15 cellular contexts compared by ENCODE assay signal in the genomic region with DNA sequence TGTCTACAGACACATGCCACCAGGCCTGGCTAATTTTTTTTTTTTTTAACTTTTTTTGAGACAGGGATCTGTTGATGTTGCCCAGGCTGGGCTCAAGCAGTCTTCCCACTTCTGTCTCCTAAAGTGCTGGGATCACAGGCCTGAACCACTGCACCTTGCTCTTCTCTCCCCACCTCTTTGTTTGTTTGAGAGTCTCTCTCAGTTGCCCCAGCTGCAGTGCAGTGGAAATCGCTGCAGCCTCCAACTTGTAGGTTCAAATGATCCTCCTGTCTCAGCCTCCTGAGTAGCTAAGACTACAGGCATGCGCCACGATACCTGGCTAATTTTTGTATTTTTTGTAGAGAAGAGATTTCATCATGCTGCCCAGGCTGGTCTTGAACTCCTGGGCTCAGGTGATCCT.
A peak's percentile ranks its signal among the peaks of the same experiment; 100 is the strongest.
DNase-seq lines count a peak whose midpoint lies in the region; ATAC-seq and TF ChIP-seq lines count a peak whose summit lies in the region.
"Had no signal": no experiment of that assay in that cellular context is flagged by ENCODE, and none has a peak within 500 bp of the region (broad histone marks: within the 10 kb centered on the region; RNA-seq: fewer than 3 reads in every experiment).

No MANE protein-coding gene starts in this region.

- H3K4ac ChIP-seq in neuronal stem cell (ENCODE audit: low read length): no peak overlapping the region

- H3K4me1 ChIP-seq in HUES6 (ENCODE audit: control insufficient read depth, insufficient read depth, low read length) (peaks cover 59% of the 10 kb centered on the region), endodermal cell (ENCODE audit: control insufficient read depth, insufficient read depth, low read length) (peaks cover 15% of the 10 kb centered on the region), iPS-20b (ENCODE audit: insufficient read depth, low read length) (peaks cover 27% of the 10 kb centered on the region), neuronal stem cell (ENCODE audit: control insufficient read depth in 2 of 2, insufficient read depth in 1 of 2, low read depth in 1 of 2, low read length in 2 of 2) (peaks cover 0 to 14% of the 10 kb centered on the region in 2 donors), MM.1S (ENCODE audit: low read length) (no peaks in the 10 kb centered on the region)
- H3K4me1 ChIP-seq: BE2C had no signal

- H4K91ac ChIP-seq in neuronal stem cell (ENCODE audit: low read depth, low read length, poor library complexity): no peak overlapping the region

- H3K4me2 ChIP-seq in neuronal stem cell (ENCODE audit: insufficient read depth, low read length, poor library complexity, severe bottlenecking) (no peak overlapping the region), MM.1S (ENCODE audit: low read depth, low read length) (no peak overlapping the region)

- H3F3A ChIP-seq in MM.1S (ENCODE audit: insufficient read depth, low read length): no peaks in the 10 kb centered on the region

- no peak overlapping the region for H4K8ac ChIP-seq in neuronal stem cell (ENCODE audit: low read depth, low read length)

- H3K27me3 ChIP-seq in HUES6 (ENCODE audit: control insufficient read depth, insufficient read depth, low read length) (no peaks in the 10 kb centered on the region), endodermal cell (ENCODE audit: control insufficient read depth, insufficient read depth, low read length, poor library complexity, severe bottlenecking) (no peaks in the 10 kb centered on the region), iPS-20b (ENCODE audit: insufficient read depth, low read length) (no peaks in the 10 kb centered on the region), neuronal stem cell (ENCODE audit: control insufficient read depth in 3 of 3, insufficient read depth in 3 of 3, low read depth in 1 of 3, low read length in 3 of 3) (peaks cover 0 to 4% (median 0%) of the 10 kb centered on the region in 3 experiments), MM.1S (replicated peaks; ENCODE audit: insufficient read depth, low read length) (no peaks in the 10 kb centered on the region)
- H3K27me3 ChIP-seq: BE2C had no signal

- no peak for TF ChIP-seq CTCF in endodermal cell (conservative IDR thresholded peaks at IDR 0.05)
- TF ChIP-seq CTCF in MM.1S (IDR thresholded peaks at IDR 0.05; ENCODE audit: low read length): no peak
- TF ChIP-seq CTCF in GM10248 (IDR thresholded peaks at IDR 0.05; ENCODE audit: control extremely low read depth, extremely low read depth, low read depth, missing control alignments): no peak

- H3K9me3 ChIP-seq in HUES6 (ENCODE audit: control insufficient read depth, insufficient read depth, low read depth, low read length) (no peaks in the 10 kb centered on the region), endodermal cell (ENCODE audit: control insufficient read depth, low read length) (no peaks in the 10 kb centered on the region), iPS-20b (ENCODE audit: insufficient read depth, low read depth, low read length) (no peaks in the 10 kb centered on the region), neuronal stem cell (replicated peaks in 1 of 2; ENCODE audit: control insufficient read depth in 2 of 2, insufficient read depth in 1 of 2, low read depth in 1 of 2, low read length in 2 of 2) (no peaks in the 10 kb centered on the region), MM.1S (replicated peaks; ENCODE audit: insufficient read depth, low read length) (no peaks in the 10 kb centered on the region)
- H3K9me3 ChIP-seq: BE2C had no signal

- peak overlapping the region; percentile 98 for H3K27ac ChIP-seq in HUES6 (ENCODE audit: low read depth, low read length)
- H3K27ac ChIP-seq in endodermal cell (ENCODE audit: low read depth, low read length): peak overlapping the region; percentile 1
- H3K27ac ChIP-seq in iPS-20b (ENCODE audit: low read length): peak overlapping the region; percentile 69
- H3K27ac ChIP-seq in neuronal stem cell (replicated peaks; ENCODE audit: low read length): peak overlapping the region; percentile 58
- H3K27ac ChIP-seq in MM.1S (ENCODE audit: low read length): no peak overlapping the region
- H3K27ac ChIP-seq: C4-2B, HL-60 had no signal

- H3K36me3 ChIP-seq in HUES6 (ENCODE audit: control insufficient read depth, insufficient read depth, low read length): peaks cover 18% of the 10 kb centered on the region
- H3K36me3 ChIP-seq in endodermal cell (ENCODE audit: control insufficient read depth, insufficient read depth, low read length): peaks cover 28% of the 10 kb centered on the region
- peaks cover 12% of the 10 kb centered on the region; the same call in 1 of the 2 replicates for H3K36me3 ChIP-seq in iPS-20b (ENCODE audit: insufficient read depth, low read depth, low read length)
- no peaks in the 10 kb centered on the region for H3K36me3 ChIP-seq in neuronal stem cell (replicated peaks in 1 of 2; ENCODE audit: control insufficient read depth in 2 of 2, insufficient read depth in 2 of 2, low read length in 2 of 2)
- no peaks in the 10 kb centered on the region for H3K36me3 ChIP-seq in MM.1S (replicated peaks; ENCODE audit: insufficient read depth, low read length)
- H3K36me3 ChIP-seq: BE2C had no signal

- H3K36me3 Mint-ChIP-seq in endodermal cell (ENCODE audit: low read depth): peaks cover 58% of the 10 kb centered on the region
- H3K36me3 Mint-ChIP-seq: CD4-positive, alpha-beta memory T cell had no signal

- H2BK12ac ChIP-seq in neuronal stem cell (ENCODE audit: low read length): no peak overlapping the region

- H2BK15ac ChIP-seq in neuronal stem cell (ENCODE audit: low read length): no peak overlapping the region

- H3K9me2 ChIP-seq in MM.1S (replicated peaks; ENCODE audit: insufficient read depth, low read length): no peaks in the 10 kb centered on the region

- 86 to 92% methylated on average over 1 to 3 of the region's 3 CpGs for WGBS in endodermal cell (ENCODE audit: insufficient coverage in 1 of 2, insufficient read length in 1 of 2), 2 experiments
- no CpG with 5 or more reads among the region's 3 CpGs for WGBS in neuronal stem cell (ENCODE audit: extremely low coverage in 2 of 2, insufficient read length in 2 of 2, insufficient replicate concordance in 1 of 2), 2 donors

- no peak overlapping the region for H2BK5ac ChIP-seq in neuronal stem cell (ENCODE audit: low read length)

- POLR2A ChIA-PET in GM10248 (lab: Yijun Ruan, JAX): no interaction called here

- H2AFZ ChIP-seq in neuronal stem cell (ENCODE audit: low read length): no peak overlapping the region
- no peak overlapping the region for H2AFZ ChIP-seq in MM.1S (ENCODE audit: low read length)

- H3K27me3 Mint-ChIP-seq in endodermal cell (ENCODE audit: insufficient read depth): no peaks in the 10 kb centered on the region

- H3K4me1 Mint-ChIP-seq in endodermal cell: peaks cover 58% of the 10 kb centered on the region
- H3K4me1 Mint-ChIP-seq: CD4-positive, alpha-beta memory T cell had no signal

- no peak overlapping the region for H3K14ac ChIP-seq in neuronal stem cell (ENCODE audit: low read length)

- H4K20me1 ChIP-seq in MM.1S (ENCODE audit: insufficient read depth, low read length): no peaks in the 10 kb centered on the region

- no peak overlapping the region for H2BK120ac ChIP-seq in neuronal stem cell (ENCODE audit: low read depth, low read length)

- no peaks in the 10 kb centered on the region for H3K9me3 Mint-ChIP-seq in endodermal cell
- H3K9me3 Mint-ChIP-seq: CD4-positive, alpha-beta memory T cell had no signal

- H3K79me2 ChIP-seq in MM.1S (ENCODE audit: low read length): no peaks in the 10 kb centered on the region

- peak overlapping the region; percentile 98 for H3K27ac Mint-ChIP-seq in endodermal cell
- H3K27ac Mint-ChIP-seq: CD4-positive, alpha-beta memory T cell had no signal

- DNase-seq in endodermal cell (peak; percentile 39), neuronal stem cell (ENCODE audit: low spot score) (no peak), NCI-H82 treated with DMSO at 0.1 percent for 48 hours (lab: John Stamatoyannopoulos, UW; ENCODE audit: unreplicated experiment) (no peak), MM.1S (no peak), GM10248 (ENCODE audit: extremely low spot score) (no peak)
- DNase-seq: BE2C; CD4-positive, alpha-beta memory T cell; DMS79 had no signal

- H3K23ac ChIP-seq in neuronal stem cell (ENCODE audit: low read depth, low read length, poor library complexity): no peak overlapping the region

- no peak overlapping the region for H3K18ac ChIP-seq in neuronal stem cell (ENCODE audit: low read length)

- H3K9ac ChIP-seq in HUES6 (ENCODE audit: low read length): peak overlapping the region; percentile 81
- H3K9ac ChIP-seq in endodermal cell (ENCODE audit: extremely low read depth, low read length, poor library complexity, severe bottlenecking): peak overlapping the region; percentile 23
- peak overlapping the region; percentile 64; the same call in 1 of the 2 replicates for H3K9ac ChIP-seq in iPS-20b (ENCODE audit: low read depth, low read length)
- H3K9ac ChIP-seq in neuronal stem cell (ENCODE audit: low read depth, low read length, poor library complexity): no peak overlapping the region
- H3K9ac ChIP-seq in MM.1S (ENCODE audit: low read length): no peak overlapping the region

- H3K4me3 Mint-ChIP-seq in endodermal cell: no peak overlapping the region
- H3K4me3 Mint-ChIP-seq: CD4-positive, alpha-beta memory T cell had no signal

- no peak overlapping the region for H3K4me3 ChIP-seq in HUES6 (ENCODE audit: low read depth, low read length)
- H3K4me3 ChIP-seq in endodermal cell (ENCODE audit: low read length): no peak overlapping the region
- H3K4me3 ChIP-seq in iPS-20b (ENCODE audit: low read length): no peak overlapping the region
- H3K4me3 ChIP-seq in neuronal stem cell (ENCODE audit: low read length in 2 of 2): no peak overlapping the region
- no peak overlapping the region for H3K4me3 ChIP-seq in MM.1S (ENCODE audit: low read length)

- no peak for ATAC-seq in HG03196 (IDR thresholded peaks at IDR 0.05; ENCODE audit: unreplicated experiment)
- ATAC-seq: HCT116, HepG2 had no signal

- CTCF ChIA-PET in GM10248 (lab: Yijun Ruan, JAX): interaction anchor here (1.0 to 1.3 kb wide), 2 partner anchors 38 to 89 kb away, joined by 3 read pairs; no protein-coding TSS in a partner anchor

- no peak overlapping the region for H2AK5ac ChIP-seq in neuronal stem cell (ENCODE audit: low read depth, low read length)

- no peaks in the 10 kb centered on the region for H3K79me1 ChIP-seq in neuronal stem cell (ENCODE audit: low read depth, low read length)

Comparison
In these comparisons a context has a peak if more than half of its experiments do, and no peak if none do; other contexts are left out.
1. H3K9ac ChIP-seq: peak in HUES6 (single experiment), endodermal cell (single experiment) and iPS-20b (single experiment); none in neuronal stem cell (single experiment) and MM.1S (single experiment).